Comparison of ENCODE assay signal across 1 cellular context in the genomic region with DNA sequence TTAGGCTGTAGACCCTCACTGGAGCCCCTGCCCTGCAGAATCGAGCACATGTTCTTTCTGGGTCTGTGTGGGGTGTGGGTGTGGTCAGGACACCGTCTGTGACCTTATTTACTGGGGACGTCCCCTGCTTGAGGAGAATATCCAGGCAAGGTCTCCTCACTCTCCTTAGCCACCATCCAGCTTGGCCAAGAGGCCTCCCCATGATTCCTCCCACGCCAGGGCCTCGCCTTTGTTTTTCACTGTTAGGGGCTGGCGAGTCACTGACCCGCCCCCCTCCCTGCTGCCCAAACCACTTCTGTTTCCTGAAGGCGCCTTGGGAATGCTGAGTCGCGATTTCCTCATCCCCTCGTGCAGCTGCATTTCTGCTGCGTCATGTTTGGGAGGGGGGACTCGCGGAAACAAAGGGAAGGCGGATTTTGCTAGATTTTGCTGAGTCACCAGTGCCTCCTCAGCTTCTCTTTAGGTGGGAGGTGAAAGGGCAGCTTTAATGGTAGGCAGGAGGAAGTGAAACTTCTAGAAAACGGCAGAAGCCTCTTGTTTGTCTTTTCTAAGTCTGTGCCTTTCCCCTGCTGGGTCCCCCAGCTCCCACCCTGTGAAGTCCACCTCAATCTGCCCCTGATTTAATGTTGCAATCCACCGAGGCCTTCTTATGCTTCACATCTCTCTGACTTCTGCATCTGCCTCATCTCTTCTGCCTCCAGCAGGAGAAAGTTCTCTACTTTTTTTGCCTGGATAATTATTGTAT.
TF ChIP-seq lines count a peak whose summit lies in the region.

No MANE protein-coding gene starts in this region.

TF ChIP-seq in GM12878, 131 proteins besides CTCF, POLR2A, EP300 and RAD21 (continued from another document and continues in another):
- TF ChIP-seq, protein P1, sequence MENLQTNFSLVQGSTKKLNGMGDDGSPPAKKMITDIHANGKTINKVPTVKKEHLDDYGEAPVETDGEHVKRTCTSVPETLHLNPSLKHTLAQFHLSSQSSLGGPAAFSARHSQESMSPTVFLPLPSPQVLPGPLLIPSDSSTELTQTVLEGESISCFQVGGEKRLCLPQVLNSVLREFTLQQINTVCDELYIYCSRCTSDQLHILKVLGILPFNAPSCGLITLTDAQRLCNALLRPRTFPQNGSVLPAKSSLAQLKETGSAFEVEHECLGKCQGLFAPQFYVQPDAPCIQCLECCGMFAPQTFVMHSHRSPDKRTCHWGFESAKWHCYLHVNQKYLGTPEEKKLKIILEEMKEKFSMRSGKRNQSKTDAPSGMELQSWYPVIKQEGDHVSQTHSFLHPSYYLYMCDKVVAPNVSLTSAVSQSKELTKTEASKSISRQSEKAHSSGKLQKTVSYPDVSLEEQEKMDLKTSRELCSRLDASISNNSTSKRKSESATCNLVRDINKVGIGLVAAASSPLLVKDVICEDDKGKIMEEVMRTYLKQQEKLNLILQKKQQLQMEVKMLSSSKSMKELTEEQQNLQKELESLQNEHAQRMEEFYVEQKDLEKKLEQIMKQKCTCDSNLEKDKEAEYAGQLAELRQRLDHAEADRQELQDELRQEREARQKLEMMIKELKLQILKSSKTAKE (IDR thresholded peaks at IDR 0.05; ENCODE audit: low read depth, poor library complexity, severe bottlenecking), result peak; percentile 87
- TF ChIP-seq CHD2 (IDR thresholded peaks at IDR 0.05; ENCODE audit: borderline replicate concordance, low read depth, low read length) (no peak), ZNF384 (IDR thresholded peaks at IDR 0.05; ENCODE audit: borderline replicate concordance, low read depth, low read length) (no peak), EGR1 (IDR thresholded peaks at IDR 0.05; ENCODE audit: borderline replicate concordance in 1 of 2, low read depth in 2 of 2, low read length in 2 of 2) (no peak; a peak in 1 of 3 replicates), SREBF1 (IDR thresholded peaks at IDR 0.05; ENCODE audit: low read length) (no peak), KAT2A (conservative IDR thresholded peaks at IDR 0.05; ENCODE audit: control insufficient read depth, low read depth, low read length) (no peak), NR2C1 (IDR thresholded peaks at IDR 0.05) (peak; percentile 92), NFXL1 (IDR thresholded peaks at IDR 0.05; ENCODE audit: borderline replicate concordance) (no peak), BCL11A (IDR thresholded peaks at IDR 0.05; ENCODE audit: low read depth, low read length) (peak; percentile 83), HDAC2 (IDR thresholded peaks at IDR 0.05) (no peak), RCOR1 (conservative IDR thresholded peaks at IDR 0.05; ENCODE audit: low read depth, low read length) (no peak), SMARCA5 (IDR thresholded peaks at IDR 0.05) (peak; percentile 60; the same call in 1 of the 2 replicates), MTA2 (IDR thresholded peaks at IDR 0.05; ENCODE audit: low read depth) (peak; percentile 93), ETV6 (conservative IDR thresholded peaks at IDR 0.05 in 1 of 2, IDR thresholded peaks at IDR 0.05 in 1 of 2; ENCODE audit: borderline replicate concordance in 1 of 2, low read depth in 1 of 2) (peak in 1 of 2 experiments; percentile 86; a peak in 1 of 4 replicates), ATF7 (IDR thresholded peaks at IDR 0.05; ENCODE audit: low read depth) (peak; percentile 72), YBX1 (IDR thresholded peaks at IDR 0.05) (no peak), PML (IDR thresholded peaks at IDR 0.05; ENCODE audit: low read length) (no peak), ASH2L (IDR thresholded peaks at IDR 0.05; ENCODE audit: borderline replicate concordance, low read depth) (0 out of 2 replicates have a peak, but pooled peaks have one; percentile 39), NFYA (IDR thresholded peaks at IDR 0.05; ENCODE audit: borderline replicate concordance, low read depth, low read length) (no peak), MTA3 (IDR thresholded peaks at IDR 0.05; ENCODE audit: borderline replicate concordance, low read length) (no peak), MYB (IDR thresholded peaks at IDR 0.05; ENCODE audit: borderline replicate concordance, low read depth, low read length) (no peak), BMI1 (IDR thresholded peaks at IDR 0.05; ENCODE audit: borderline replicate concordance) (peak; percentile 62), KDM1A (IDR thresholded peaks at IDR 0.05; ENCODE audit: borderline replicate concordance) (no peak), ZNF622 (IDR thresholded peaks at IDR 0.05) (no peak), CHD4 (IDR thresholded peaks at IDR 0.05) (no peak), CBFB (IDR thresholded peaks at IDR 0.05; ENCODE audit: low read depth) (peak; percentile 56; the same call in 1 of the 2 replicates), STAT1 (conservative IDR thresholded peaks at IDR 0.05) (no peak), STAT3 (IDR thresholded peaks at IDR 0.05; ENCODE audit: low read depth, low read length) (peak; percentile 47; the same call in 1 of the 2 replicates)
- TF ChIP-seq, protein P2, sequence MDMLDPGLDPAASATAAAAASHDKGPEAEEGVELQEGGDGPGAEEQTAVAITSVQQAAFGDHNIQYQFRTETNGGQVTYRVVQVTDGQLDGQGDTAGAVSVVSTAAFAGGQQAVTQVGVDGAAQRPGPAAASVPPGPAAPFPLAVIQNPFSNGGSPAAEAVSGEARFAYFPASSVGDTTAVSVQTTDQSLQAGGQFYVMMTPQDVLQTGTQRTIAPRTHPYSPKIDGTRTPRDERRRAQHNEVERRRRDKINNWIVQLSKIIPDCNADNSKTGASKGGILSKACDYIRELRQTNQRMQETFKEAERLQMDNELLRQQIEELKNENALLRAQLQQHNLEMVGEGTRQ (IDR thresholded peaks at IDR 0.05; ENCODE audit: borderline replicate concordance, low read depth, low read length), result no peak
- TF ChIP-seq, protein P3, sequence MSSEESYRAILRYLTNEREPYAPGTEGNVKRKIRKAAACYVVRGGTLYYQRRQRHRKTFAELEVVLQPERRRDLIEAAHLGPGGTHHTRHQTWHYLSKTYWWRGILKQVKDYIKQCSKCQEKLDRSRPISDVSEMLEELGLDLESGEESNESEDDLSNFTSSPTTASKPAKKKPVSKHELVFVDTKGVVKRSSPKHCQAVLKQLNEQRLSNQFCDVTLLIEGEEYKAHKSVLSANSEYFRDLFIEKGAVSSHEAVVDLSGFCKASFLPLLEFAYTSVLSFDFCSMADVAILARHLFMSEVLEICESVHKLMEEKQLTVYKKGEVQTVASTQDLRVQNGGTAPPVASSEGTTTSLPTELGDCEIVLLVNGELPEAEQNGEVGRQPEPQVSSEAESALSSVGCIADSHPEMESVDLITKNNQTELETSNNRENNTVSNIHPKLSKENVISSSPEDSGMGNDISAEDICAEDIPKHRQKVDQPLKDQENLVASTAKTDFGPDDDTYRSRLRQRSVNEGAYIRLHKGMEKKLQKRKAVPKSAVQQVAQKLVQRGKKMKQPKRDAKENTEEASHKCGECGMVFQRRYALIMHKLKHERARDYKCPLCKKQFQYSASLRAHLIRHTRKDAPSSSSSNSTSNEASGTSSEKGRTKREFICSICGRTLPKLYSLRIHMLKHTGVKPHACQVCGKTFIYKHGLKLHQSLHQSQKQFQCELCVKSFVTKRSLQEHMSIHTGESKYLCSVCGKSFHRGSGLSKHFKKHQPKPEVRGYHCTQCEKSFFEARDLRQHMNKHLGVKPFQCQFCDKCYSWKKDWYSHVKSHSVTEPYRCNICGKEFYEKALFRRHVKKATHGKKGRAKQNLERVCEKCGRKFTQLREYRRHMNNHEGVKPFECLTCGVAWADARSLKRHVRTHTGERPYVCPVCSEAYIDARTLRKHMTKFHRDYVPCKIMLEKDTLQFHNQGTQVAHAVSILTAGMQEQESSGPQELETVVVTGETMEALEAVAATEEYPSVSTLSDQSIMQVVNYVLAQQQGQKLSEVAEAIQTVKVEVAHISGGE (CRISPR knock-in tag; IDR thresholded peaks at IDR 0.05), result no peak
- TF ChIP-seq, protein P4, sequence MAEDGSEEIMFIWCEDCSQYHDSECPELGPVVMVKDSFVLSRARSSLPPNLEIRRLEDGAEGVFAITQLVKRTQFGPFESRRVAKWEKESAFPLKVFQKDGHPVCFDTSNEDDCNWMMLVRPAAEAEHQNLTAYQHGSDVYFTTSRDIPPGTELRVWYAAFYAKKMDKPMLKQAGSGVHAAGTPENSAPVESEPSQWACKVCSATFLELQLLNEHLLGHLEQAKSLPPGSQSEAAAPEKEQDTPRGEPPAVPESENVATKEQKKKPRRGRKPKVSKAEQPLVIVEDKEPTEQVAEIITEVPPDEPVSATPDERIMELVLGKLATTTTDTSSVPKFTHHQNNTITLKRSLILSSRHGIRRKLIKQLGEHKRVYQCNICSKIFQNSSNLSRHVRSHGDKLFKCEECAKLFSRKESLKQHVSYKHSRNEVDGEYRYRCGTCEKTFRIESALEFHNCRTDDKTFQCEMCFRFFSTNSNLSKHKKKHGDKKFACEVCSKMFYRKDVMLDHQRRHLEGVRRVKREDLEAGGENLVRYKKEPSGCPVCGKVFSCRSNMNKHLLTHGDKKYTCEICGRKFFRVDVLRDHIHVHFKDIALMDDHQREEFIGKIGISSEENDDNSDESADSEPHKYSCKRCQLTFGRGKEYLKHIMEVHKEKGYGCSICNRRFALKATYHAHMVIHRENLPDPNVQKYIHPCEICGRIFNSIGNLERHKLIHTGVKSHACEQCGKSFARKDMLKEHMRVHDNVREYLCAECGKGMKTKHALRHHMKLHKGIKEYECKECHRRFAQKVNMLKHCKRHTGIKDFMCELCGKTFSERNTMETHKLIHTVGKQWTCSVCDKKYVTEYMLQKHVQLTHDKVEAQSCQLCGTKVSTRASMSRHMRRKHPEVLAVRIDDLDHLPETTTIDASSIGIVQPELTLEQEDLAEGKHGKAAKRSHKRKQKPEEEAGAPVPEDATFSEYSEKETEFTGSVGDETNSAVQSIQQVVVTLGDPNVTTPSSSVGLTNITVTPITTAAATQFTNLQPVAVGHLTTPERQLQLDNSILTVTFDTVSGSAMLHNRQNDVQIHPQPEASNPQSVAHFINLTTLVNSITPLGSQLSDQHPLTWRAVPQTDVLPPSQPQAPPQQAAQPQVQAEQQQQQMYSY (CRISPR knock-in tag; IDR thresholded peaks at IDR 0.05), result no peak
- TF ChIP-seq, protein P5, sequence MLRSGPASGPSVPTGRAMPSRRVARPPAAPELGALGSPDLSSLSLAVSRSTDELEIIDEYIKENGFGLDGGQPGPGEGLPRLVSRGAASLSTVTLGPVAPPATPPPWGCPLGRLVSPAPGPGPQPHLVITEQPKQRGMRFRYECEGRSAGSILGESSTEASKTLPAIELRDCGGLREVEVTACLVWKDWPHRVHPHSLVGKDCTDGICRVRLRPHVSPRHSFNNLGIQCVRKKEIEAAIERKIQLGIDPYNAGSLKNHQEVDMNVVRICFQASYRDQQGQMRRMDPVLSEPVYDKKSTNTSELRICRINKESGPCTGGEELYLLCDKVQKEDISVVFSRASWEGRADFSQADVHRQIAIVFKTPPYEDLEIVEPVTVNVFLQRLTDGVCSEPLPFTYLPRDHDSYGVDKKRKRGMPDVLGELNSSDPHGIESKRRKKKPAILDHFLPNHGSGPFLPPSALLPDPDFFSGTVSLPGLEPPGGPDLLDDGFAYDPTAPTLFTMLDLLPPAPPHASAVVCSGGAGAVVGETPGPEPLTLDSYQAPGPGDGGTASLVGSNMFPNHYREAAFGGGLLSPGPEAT (IDR thresholded peaks at IDR 0.05; ENCODE audit: low read depth), result peak; percentile 90
- TF ChIP-seq, protein P6, sequence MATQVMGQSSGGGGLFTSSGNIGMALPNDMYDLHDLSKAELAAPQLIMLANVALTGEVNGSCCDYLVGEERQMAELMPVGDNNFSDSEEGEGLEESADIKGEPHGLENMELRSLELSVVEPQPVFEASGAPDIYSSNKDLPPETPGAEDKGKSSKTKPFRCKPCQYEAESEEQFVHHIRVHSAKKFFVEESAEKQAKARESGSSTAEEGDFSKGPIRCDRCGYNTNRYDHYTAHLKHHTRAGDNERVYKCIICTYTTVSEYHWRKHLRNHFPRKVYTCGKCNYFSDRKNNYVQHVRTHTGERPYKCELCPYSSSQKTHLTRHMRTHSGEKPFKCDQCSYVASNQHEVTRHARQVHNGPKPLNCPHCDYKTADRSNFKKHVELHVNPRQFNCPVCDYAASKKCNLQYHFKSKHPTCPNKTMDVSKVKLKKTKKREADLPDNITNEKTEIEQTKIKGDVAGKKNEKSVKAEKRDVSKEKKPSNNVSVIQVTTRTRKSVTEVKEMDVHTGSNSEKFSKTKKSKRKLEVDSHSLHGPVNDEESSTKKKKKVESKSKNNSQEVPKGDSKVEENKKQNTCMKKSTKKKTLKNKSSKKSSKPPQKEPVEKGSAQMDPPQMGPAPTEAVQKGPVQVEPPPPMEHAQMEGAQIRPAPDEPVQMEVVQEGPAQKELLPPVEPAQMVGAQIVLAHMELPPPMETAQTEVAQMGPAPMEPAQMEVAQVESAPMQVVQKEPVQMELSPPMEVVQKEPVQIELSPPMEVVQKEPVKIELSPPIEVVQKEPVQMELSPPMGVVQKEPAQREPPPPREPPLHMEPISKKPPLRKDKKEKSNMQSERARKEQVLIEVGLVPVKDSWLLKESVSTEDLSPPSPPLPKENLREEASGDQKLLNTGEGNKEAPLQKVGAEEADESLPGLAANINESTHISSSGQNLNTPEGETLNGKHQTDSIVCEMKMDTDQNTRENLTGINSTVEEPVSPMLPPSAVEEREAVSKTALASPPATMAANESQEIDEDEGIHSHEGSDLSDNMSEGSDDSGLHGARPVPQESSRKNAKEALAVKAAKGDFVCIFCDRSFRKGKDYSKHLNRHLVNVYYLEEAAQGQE (IDR thresholded peaks at IDR 0.05; ENCODE audit: low read depth, low read length), result no peak
- TF ChIP-seq, protein P7, sequence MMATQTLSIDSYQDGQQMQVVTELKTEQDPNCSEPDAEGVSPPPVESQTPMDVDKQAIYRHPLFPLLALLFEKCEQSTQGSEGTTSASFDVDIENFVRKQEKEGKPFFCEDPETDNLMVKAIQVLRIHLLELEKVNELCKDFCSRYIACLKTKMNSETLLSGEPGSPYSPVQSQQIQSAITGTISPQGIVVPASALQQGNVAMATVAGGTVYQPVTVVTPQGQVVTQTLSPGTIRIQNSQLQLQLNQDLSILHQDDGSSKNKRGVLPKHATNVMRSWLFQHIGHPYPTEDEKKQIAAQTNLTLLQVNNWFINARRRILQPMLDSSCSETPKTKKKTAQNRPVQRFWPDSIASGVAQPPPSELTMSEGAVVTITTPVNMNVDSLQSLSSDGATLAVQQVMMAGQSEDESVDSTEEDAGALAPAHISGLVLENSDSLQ (IDR thresholded peaks at IDR 0.05), result no peak
- TF ChIP-seq, protein P8, sequence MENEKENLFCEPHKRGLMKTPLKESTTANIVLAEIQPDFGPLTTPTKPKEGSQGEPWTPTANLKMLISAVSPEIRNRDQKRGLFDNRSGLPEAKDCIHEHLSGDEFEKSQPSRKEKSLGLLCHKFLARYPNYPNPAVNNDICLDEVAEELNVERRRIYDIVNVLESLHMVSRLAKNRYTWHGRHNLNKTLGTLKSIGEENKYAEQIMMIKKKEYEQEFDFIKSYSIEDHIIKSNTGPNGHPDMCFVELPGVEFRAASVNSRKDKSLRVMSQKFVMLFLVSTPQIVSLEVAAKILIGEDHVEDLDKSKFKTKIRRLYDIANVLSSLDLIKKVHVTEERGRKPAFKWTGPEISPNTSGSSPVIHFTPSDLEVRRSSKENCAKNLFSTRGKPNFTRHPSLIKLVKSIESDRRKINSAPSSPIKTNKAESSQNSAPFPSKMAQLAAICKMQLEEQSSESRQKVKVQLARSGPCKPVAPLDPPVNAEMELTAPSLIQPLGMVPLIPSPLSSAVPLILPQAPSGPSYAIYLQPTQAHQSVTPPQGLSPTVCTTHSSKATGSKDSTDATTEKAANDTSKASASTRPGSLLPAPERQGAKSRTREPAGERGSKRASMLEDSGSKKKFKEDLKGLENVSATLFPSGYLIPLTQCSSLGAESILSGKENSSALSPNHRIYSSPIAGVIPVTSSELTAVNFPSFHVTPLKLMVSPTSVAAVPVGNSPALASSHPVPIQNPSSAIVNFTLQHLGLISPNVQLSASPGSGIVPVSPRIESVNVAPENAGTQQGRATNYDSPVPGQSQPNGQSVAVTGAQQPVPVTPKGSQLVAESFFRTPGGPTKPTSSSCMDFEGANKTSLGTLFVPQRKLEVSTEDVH (IDR thresholded peaks at IDR 0.05; ENCODE audit: low read depth, partially characterized antibody), result no peak
